Comparison of ENCODE assay signal across 17 cellular contexts in genomic region chr5:133266966-133267365, GRCh38.
DNase-seq lines count a peak whose midpoint lies in the region; ATAC-seq and TF ChIP-seq lines count a peak whose summit lies in the region.
"Had no signal": no experiment of that assay in that cellular context is flagged by ENCODE, and none has a peak within 500 bp of the region (broad histone marks: within the 10 kb centered on the region; RNA-seq: fewer than 3 reads in every experiment).

No MANE protein-coding gene starts in this region.

- no CpG with 5 or more reads among the region's 4 CpGs for WGBS in IMR-90 (ENCODE audit: extremely low coverage in 2 of 2, insufficient read length in 1 of 2), 2 experiments
- 86 to 89% methylated on average over 4 of the region's 4 CpGs for WGBS in upper lobe of left lung, 2 donors

- H2BK5ac ChIP-seq in IMR-90 (ENCODE audit: low read depth, low read length, poor library complexity, severe bottlenecking) = no peak overlapping the region

- H3K27me3 Mint-ChIP-seq in glutamatergic neuron (ENCODE audit: unreplicated experiment) = peaks cover 5% of the 10 kb centered on the region
- H3K27me3 Mint-ChIP-seq: CD4-positive, alpha-beta memory T cell had no signal

- no peak overlapping the region for H3K4me3 Mint-ChIP-seq in glutamatergic neuron (ENCODE audit: unreplicated experiment)
- H3K4me3 Mint-ChIP-seq in stimulated activated effector memory CD8-positive, alpha-beta T cell treated with anti-CD3 and anti-CD28 coated beads, Interleukin-12 subunit alpha, Interleukin-12 subunit beta, amount 100 ng/mL, for 72 hours = no peak overlapping the region
- H3K4me3 Mint-ChIP-seq: B cell; CD4-positive, alpha-beta memory T cell had no signal

- no peaks in the 10 kb centered on the region for H3K36me3 ChIP-seq in BLaER1 treated with 17β-estradiol and CSF1 and Interleukin-3, amounts not matched to agents 10 nM and 100 nM
- H3K36me3 ChIP-seq in IMR-90 (ENCODE audit: control insufficient read depth, insufficient read depth, low read length) (no peaks in the 10 kb centered on the region), upper lobe of left lung (no peaks in the 10 kb centered on the region)

- peak overlapping the region; percentile 39 to 88 (median 64); a peak in 19 of 22 replicates for H3K4me2 ChIP-seq in BLaER1 treated with 17β-estradiol and CSF1 and Interleukin-3, amounts not matched to agents 10 nM and 100 nM
- no peak overlapping the region for H3K4me2 ChIP-seq in IMR-90 (ENCODE audit: low read depth, low read length)

- dilution Hi-C loops in IMR-90 (cut with HindIII; ENCODE audit: low sequenced_read_pairs, unreplicated experiment) = no loop called here

- H3K27me3 ChIP-seq in BLaER1 treated with 17β-estradiol and CSF1 and Interleukin-3, amounts not matched to agents 10 nM and 100 nM = no peaks in the 10 kb centered on the region
- H3K27me3 ChIP-seq in IMR-90 (ENCODE audit: control insufficient read depth, insufficient read depth, low read length) (peaks cover 65% of the 10 kb centered on the region), upper lobe of left lung (no peaks in the 10 kb centered on the region)

- no peak overlapping the region for H2BK15ac ChIP-seq in IMR-90 (ENCODE audit: low read depth, low read length)

- H3K9me3 Mint-ChIP-seq in glutamatergic neuron (ENCODE audit: unreplicated experiment) = peaks cover 3% of the 10 kb centered on the region
- no peaks in the 10 kb centered on the region for H3K9me3 Mint-ChIP-seq in stimulated activated effector memory CD8-positive, alpha-beta T cell treated with anti-CD3 and anti-CD28 coated beads, Interleukin-12 subunit alpha, Interleukin-12 subunit beta, amount 100 ng/mL, for 72 hours
- H3K9me3 Mint-ChIP-seq: CD4-positive, alpha-beta memory T cell had no signal

- H3K9ac ChIP-seq in BLaER1 treated with 17β-estradiol and CSF1 and Interleukin-3, amounts not matched to agents 10 nM and 100 nM = peak overlapping the region in 7 of 11 experiments; percentile 8 to 52 (median 26); a peak in 5 of 22 replicates
- no peak overlapping the region for H3K9ac ChIP-seq in IMR-90 (ENCODE audit: low read depth, low read length)

- TF ChIP-seq POLR2A in IMR-90 (IDR thresholded peaks at IDR 0.05; ENCODE audit: low read depth, low read length) (no peak), upper lobe of left lung (IDR thresholded peaks at IDR 0.05) (no peak)

- no peak overlapping the region for H4K8ac ChIP-seq in IMR-90 (ENCODE audit: low read depth in 2 of 2, low read length in 2 of 2)

- H2AFZ ChIP-seq in IMR-90 (replicated peaks; ENCODE audit: low read length, poor library complexity) = peak overlapping the region; percentile 51

- no peak overlapping the region for H4K91ac ChIP-seq in IMR-90 (ENCODE audit: insufficient read depth, low read depth, low read length)

- no peak for TF ChIP-seq CTCF in IMR-90 (conservative IDR thresholded peaks at IDR 0.05; ENCODE audit: low read depth, low read length)
- no peak for TF ChIP-seq CTCF in glutamatergic neuron (IDR thresholded peaks at IDR 0.05; ENCODE audit: partially characterized antibody, unreplicated experiment)
- no peak for TF ChIP-seq CTCF in upper lobe of left lung (IDR thresholded peaks at IDR 0.05)

- intact Hi-C loops in IMR-90 (cut with micrococcal nuclease) = no loop called here

- peak overlapping the region; percentile 36 for H3K27ac Mint-ChIP-seq in glutamatergic neuron (ENCODE audit: unreplicated experiment)
- H3K27ac Mint-ChIP-seq in stimulated activated effector memory CD8-positive, alpha-beta T cell treated with anti-CD3 and anti-CD28 coated beads, Interleukin-12 subunit alpha, Interleukin-12 subunit beta, amount 100 ng/mL, for 72 hours = peak overlapping the region; percentile 84
- H3K27ac Mint-ChIP-seq: B cell had no signal

- no peak overlapping the region for H3K4me3 ChIP-seq in BLaER1 treated with 17β-estradiol and CSF1 and Interleukin-3, amounts not matched to agents 10 nM and 100 nM
- H3K4me3 ChIP-seq in IMR-90 (ENCODE audit: insufficient read depth, low read depth, low read length) (no peak overlapping the region), upper lobe of left lung (no peak overlapping the region)

- no peak overlapping the region for H2BK20ac ChIP-seq in IMR-90 (ENCODE audit: low read depth, low read length)

- H3K18ac ChIP-seq in IMR-90 (ENCODE audit: low read depth, low read length) = no peak overlapping the region

- H3K4ac ChIP-seq in IMR-90 (ENCODE audit: low read depth, low read length) = no peak overlapping the region

- no peak overlapping the region for H2AK9ac ChIP-seq in IMR-90 (replicated peaks; ENCODE audit: low read depth, low read length, poor library complexity)

- H4K5ac ChIP-seq in IMR-90 (ENCODE audit: low read depth, low read length) = no peak overlapping the region

- TF ChIP-seq EP300 in upper lobe of left lung (IDR thresholded peaks at IDR 0.05) = no peak

- H3K9me3 ChIP-seq in BLaER1 treated with 17β-estradiol and CSF1 and Interleukin-3, amounts not matched to agents 10 nM and 100 nM (replicated peaks in 1 of 11) = no peaks in the 10 kb centered on the region
- H3K9me3 ChIP-seq in IMR-90 (ENCODE audit: control insufficient read depth, insufficient read depth, low read length) (no peaks in the 10 kb centered on the region), upper lobe of left lung (no peaks in the 10 kb centered on the region)

- no peaks in the 10 kb centered on the region for H3K79me1 ChIP-seq in IMR-90 (ENCODE audit: low read depth in 1 of 2, low read length in 2 of 2)

- POLR2A ChIA-PET in IMR-90 (lab: Charles Lee; ENCODE audit: unreplicated experiment) = no interaction called here

- H4K20me1 ChIP-seq in BLaER1 treated with 17β-estradiol and CSF1 and Interleukin-3, amounts not matched to agents 10 nM and 100 nM = no peaks in the 10 kb centered on the region
- H4K20me1 ChIP-seq in IMR-90 (ENCODE audit: insufficient read depth, low read length) = no peaks in the 10 kb centered on the region

- no peak for TF ChIP-seq RAD21 in IMR-90 (IDR thresholded peaks at IDR 0.05; ENCODE audit: low read length)

- in situ Hi-C loops in IMR-90 (cut with MboI; ENCODE audit: low sequenced_read_pairs) = no loop called here

- BruUV-seq in IMR-90 (replicated peaks; lab: Mats Ljungman, UMichigan) = no TSS peak

- H3K36me3 Mint-ChIP-seq in glutamatergic neuron (ENCODE audit: unreplicated experiment) = peaks cover 3% of the 10 kb centered on the region
- H3K36me3 Mint-ChIP-seq in stimulated activated effector memory CD8-positive, alpha-beta T cell treated with anti-CD3 and anti-CD28 coated beads, Interleukin-12 subunit alpha, Interleukin-12 subunit beta, amount 100 ng/mL, for 72 hours = no peaks in the 10 kb centered on the region
- H3K36me3 Mint-ChIP-seq: CD4-positive, alpha-beta memory T cell had no signal

- H3K14ac ChIP-seq in IMR-90 (replicated peaks; ENCODE audit: low read depth, low read length) = no peak overlapping the region

- no peak overlapping the region for H2BK120ac ChIP-seq in IMR-90 (ENCODE audit: low read depth, low read length)

- H3K4me1 ChIP-seq in BLaER1 treated with 17β-estradiol and CSF1 and Interleukin-3, amounts not matched to agents 10 nM and 100 nM = peaks cover 12 to 74% (median 66%) of the 10 kb centered on the region in 10 experiments
- H3K4me1 ChIP-seq in IMR-90 (ENCODE audit: control insufficient read depth, insufficient read depth, low read length) (no peaks in the 10 kb centered on the region), upper lobe of left lung (no peaks in the 10 kb centered on the region)

- ATAC-seq in IMR-90 (ENCODE audit: low read depth) (no peak), upper lobe of left lung (ENCODE audit: low FRiP score in 2 of 2) (no peak)
- no peak for ATAC-seq in stimulated activated effector memory CD8-positive, alpha-beta T cell treated with anti-CD3 and anti-CD28 coated beads, Interleukin-12 subunit alpha, Interleukin-12 subunit beta, amount 100 ng/mL, for 72 hours

- H3K4me1 Mint-ChIP-seq in glutamatergic neuron (ENCODE audit: low read depth, unreplicated experiment) = peaks cover 12% of the 10 kb centered on the region
- no peaks in the 10 kb centered on the region for H3K4me1 Mint-ChIP-seq in stimulated activated effector memory CD8-positive, alpha-beta T cell treated with anti-CD3 and anti-CD28 coated beads, Interleukin-12 subunit alpha, Interleukin-12 subunit beta, amount 100 ng/mL, for 72 hours
- H3K4me1 Mint-ChIP-seq: B cell; CD4-positive, alpha-beta memory T cell had no signal

- CTCF ChIA-PET in IMR-90 (lab: Yijun Ruan, JAX) = no interaction called here

- peak overlapping the region in 6 of 11 experiments; percentile 34 to 72 (median 67); a peak in 7 of 22 replicates for H3K27ac ChIP-seq in BLaER1 treated with 17β-estradiol and CSF1 and Interleukin-3, amounts not matched to agents 10 nM and 100 nM
- H3K27ac ChIP-seq in IMR-90 (ENCODE audit: insufficient read depth, low read length) = no peak overlapping the region
- H3K27ac ChIP-seq in upper lobe of left lung = no peak overlapping the region

- no peaks in the 10 kb centered on the region for H3K9me1 ChIP-seq in IMR-90 (ENCODE audit: insufficient read depth, low read length)

- no peak overlapping the region for H3K23ac ChIP-seq in IMR-90 (ENCODE audit: low read depth, low read length)

- DNase-seq in IMR-90 (no peak), glutamatergic neuron (no peak), AG08396 (ENCODE audit: low spot score) (no peak), HK-2 (ENCODE audit: unreplicated experiment) (no peak), upper lobe of left lung (no peak)
- no peak for DNase-seq in stimulated activated effector memory CD8-positive, alpha-beta T cell treated with anti-CD3 and anti-CD28 coated beads, Interleukin-12 subunit alpha, Interleukin-12 subunit beta, amount 100 ng/mL, for 72 hours (ENCODE audit: low spot score in 2 of 2)
- DNase-seq: C1 segment of cervical spinal cord; Calu3; CD4-positive, alpha-beta memory T cell; COR-L47; DMS53; DMS79 treated with DMSO at 0.1 percent for 48 hours; GOT3; H7; HCEC 1CT had no signal

- no peak overlapping the region for H2AK5ac ChIP-seq in IMR-90 (ENCODE audit: low read depth, low read length)

- no peak overlapping the region for H3K56ac ChIP-seq in IMR-90 (ENCODE audit: extremely low read depth, insufficient read depth, low read length)

TF ChIP-seq in IMR-90, 13 proteins besides CTCF, POLR2A, EP300 and RAD21:
- no peak for TF ChIP-seq BHLHE40 (IDR thresholded peaks at IDR 0.05; ENCODE audit: low read depth, low read length)

Comparison
In these comparisons a context has a peak if more than half of its experiments do, and no peak if none do; other contexts are left out.
1. H3K27ac ChIP-seq: peak in BLaER1 treated with 17β-estradiol and CSF1 and Interleukin-3, amounts not matched to agents 10 nM and 100 nM (6 of 11); none in IMR-90 (single experiment) and upper lobe of left lung (0 of 4).